ENCODE assay signal across 9 cellular contexts in the genomic region with DNA sequence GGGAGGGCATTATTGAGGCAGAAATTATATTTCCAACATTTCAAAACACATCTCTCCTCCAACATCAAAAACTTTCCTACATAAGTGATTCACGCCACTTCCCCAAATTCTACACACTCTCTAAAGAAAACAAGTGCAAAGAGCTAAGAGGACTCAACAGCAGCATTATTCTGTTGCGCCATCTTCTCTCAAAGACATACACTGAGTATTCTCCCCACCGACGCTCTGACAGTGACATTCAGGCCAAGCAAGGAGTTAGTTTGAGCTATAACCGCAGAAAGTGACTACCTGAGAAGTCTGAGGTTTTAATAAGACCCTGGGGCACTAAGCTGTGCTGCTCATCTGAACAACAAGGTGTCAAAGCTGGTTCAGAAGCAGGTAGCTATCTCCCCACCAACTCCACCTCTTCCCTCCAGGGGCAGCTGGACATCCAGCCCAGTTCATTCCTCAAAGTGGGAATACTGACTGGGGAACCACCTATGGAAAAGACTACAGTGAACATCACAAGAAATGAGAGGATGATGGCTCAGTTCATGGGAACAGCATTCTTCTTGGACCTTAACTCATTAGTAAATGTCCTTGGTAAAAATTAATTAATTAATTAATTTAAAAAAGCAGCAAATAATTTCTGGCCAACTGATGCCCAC.
DNase-seq lines count a peak whose midpoint lies in the region; ATAC-seq and TF ChIP-seq lines count a peak whose summit lies in the region.
"Had no signal": no experiment of that assay in that cellular context is flagged by ENCODE, and none has a peak within 500 bp of the region (broad histone marks: within the 10 kb centered on the region; RNA-seq: fewer than 3 reads in every experiment).

No MANE protein-coding gene starts in this region.

- peak; percentile 69 for ATAC-seq in GM18867 (IDR thresholded peaks at IDR 0.05; ENCODE audit: unreplicated experiment)
- peak; percentile 65 for ATAC-seq in GM21723 (IDR thresholded peaks at IDR 0.05; ENCODE audit: unreplicated experiment)
- ATAC-seq in HG03457 (IDR thresholded peaks at IDR 0.05; ENCODE audit: unreplicated experiment), result peak; percentile 27
- no peak for ATAC-seq in HG02970 (IDR thresholded peaks at IDR 0.05; ENCODE audit: low FRiP score, unreplicated experiment)

- no peaks in the 10 kb centered on the region for H3K27me3 ChIP-seq in dorsolateral prefrontal cortex
- no peaks in the 10 kb centered on the region for H3K27me3 ChIP-seq in effector memory CD4-positive, alpha-beta T cell (replicated peaks; ENCODE audit: control insufficient read depth, insufficient read depth, low read length, poor library complexity, severe bottlenecking)

- H3K4me3 ChIP-seq in dorsolateral prefrontal cortex (no peak overlapping the region), foreskin fibroblast (ENCODE audit: low read depth in 1 of 2, low read length in 2 of 2) (no peak overlapping the region)
- no peak overlapping the region for H3K4me3 ChIP-seq in effector memory CD4-positive, alpha-beta T cell (ENCODE audit: insufficient read depth, low read depth, low read length, poor library complexity, severe bottlenecking)

- intact Hi-C loops in dorsolateral prefrontal cortex (cut with DNase I), result no loop called here

- DNase-seq in dorsolateral prefrontal cortex (no peak), cortex of kidney (lab: John Stamatoyannopoulos, UW) (no peak), foreskin fibroblast (no peak)
- no peak for DNase-seq in effector memory CD4-positive, alpha-beta T cell
- DNase-seq: NCI-H2029 had no signal

- no peaks in the 10 kb centered on the region for H3K9me3 ChIP-seq in effector memory CD4-positive, alpha-beta T cell (ENCODE audit: control insufficient read depth, low read length)

- H3K4me1 ChIP-seq in effector memory CD4-positive, alpha-beta T cell (ENCODE audit: control insufficient read depth, insufficient read depth, low read length, poor library complexity, severe bottlenecking), result no peaks in the 10 kb centered on the region

- no peaks in the 10 kb centered on the region for H3K36me3 ChIP-seq in effector memory CD4-positive, alpha-beta T cell (ENCODE audit: control insufficient read depth, insufficient read depth, low read length)

- no peak for TF ChIP-seq CTCF in dorsolateral prefrontal cortex (IDR thresholded peaks at IDR 0.05 in 54 of 56, conservative IDR thresholded peaks at IDR 0.05 in 2 of 56; ENCODE audit: low read depth in 1 of 56, partially characterized antibody in 56 of 56)
- TF ChIP-seq CTCF in foreskin fibroblast (IDR thresholded peaks at IDR 0.05; ENCODE audit: low read depth, low read length), result no peak

- peak overlapping the region in 34 of 59 donors; percentile 4 to 63 (median 34) for H3K27ac ChIP-seq in dorsolateral prefrontal cortex
- H3K27ac ChIP-seq in effector memory CD4-positive, alpha-beta T cell (ENCODE audit: insufficient read depth, low read length, poor library complexity, severe bottlenecking), result no peak overlapping the region
